ENCODE assay signal across 1 cellular context in the genomic region with DNA sequence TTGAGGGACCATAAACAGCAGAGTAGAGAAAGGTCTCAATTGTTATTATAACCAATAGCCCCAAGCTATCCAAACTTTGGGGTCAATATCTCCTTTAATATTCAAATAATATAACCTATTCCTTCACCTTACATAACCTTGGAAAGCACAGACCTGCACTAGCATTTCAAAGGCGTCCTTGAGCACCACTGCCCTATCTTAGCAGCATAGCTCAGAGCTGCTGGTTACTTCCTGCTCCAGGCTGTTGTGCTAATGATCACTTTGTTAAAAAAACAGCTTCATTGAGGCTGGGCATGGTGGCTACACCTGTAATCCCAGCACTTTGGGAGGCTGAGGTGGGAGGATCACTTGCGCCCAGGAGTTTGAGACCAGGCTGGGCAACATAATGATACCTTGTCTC.
TF ChIP-seq lines count a peak whose summit lies in the region.

No MANE protein-coding gene starts in this region.

TF ChIP-seq in WTC11, 78 proteins besides CTCF, POLR2A, EP300 and RAD21 (continued from another document):
- TF ChIP-seq ZNF281 (CRISPR knock-in tag; IDR thresholded peaks at IDR 0.05) (no peak), E2F5 (CRISPR knock-in tag; IDR thresholded peaks at IDR 0.05) (no peak), E2F1 (CRISPR knock-in tag; IDR thresholded peaks at IDR 0.05) (no peak), SMAD3 (CRISPR knock-in tag; IDR thresholded peaks at IDR 0.05; ENCODE audit: borderline replicate concordance) (no peak), JUN (CRISPR knock-in tag; IDR thresholded peaks at IDR 0.05) (no peak), USF2 (CRISPR knock-in tag; IDR thresholded peaks at IDR 0.05) (no peak), ZSCAN18 (CRISPR knock-in tag; IDR thresholded peaks at IDR 0.05) (no peak), ERG (CRISPR knock-in tag; IDR thresholded peaks at IDR 0.05) (no peak), ZBTB21 (CRISPR knock-in tag; IDR thresholded peaks at IDR 0.05; ENCODE audit: borderline replicate concordance) (no peak), RORB (CRISPR knock-in tag; IDR thresholded peaks at IDR 0.05) (no peak), ELF4 (CRISPR knock-in tag; IDR thresholded peaks at IDR 0.05; ENCODE audit: low read depth) (no peak), ZNF425 (CRISPR knock-in tag; conservative IDR thresholded peaks at IDR 0.05) (no peak), ZNF671 (CRISPR knock-in tag; IDR thresholded peaks at IDR 0.05) (no peak), SMAD4 (CRISPR knock-in tag; IDR thresholded peaks at IDR 0.05) (no peak), EMX1 (CRISPR knock-in tag; IDR thresholded peaks at IDR 0.05) (no peak), TEAD1 (CRISPR knock-in tag; IDR thresholded peaks at IDR 0.05) (no peak), ZNF416 (CRISPR knock-in tag; IDR thresholded peaks at IDR 0.05) (no peak)
- TF ChIP-seq, protein P1, sequence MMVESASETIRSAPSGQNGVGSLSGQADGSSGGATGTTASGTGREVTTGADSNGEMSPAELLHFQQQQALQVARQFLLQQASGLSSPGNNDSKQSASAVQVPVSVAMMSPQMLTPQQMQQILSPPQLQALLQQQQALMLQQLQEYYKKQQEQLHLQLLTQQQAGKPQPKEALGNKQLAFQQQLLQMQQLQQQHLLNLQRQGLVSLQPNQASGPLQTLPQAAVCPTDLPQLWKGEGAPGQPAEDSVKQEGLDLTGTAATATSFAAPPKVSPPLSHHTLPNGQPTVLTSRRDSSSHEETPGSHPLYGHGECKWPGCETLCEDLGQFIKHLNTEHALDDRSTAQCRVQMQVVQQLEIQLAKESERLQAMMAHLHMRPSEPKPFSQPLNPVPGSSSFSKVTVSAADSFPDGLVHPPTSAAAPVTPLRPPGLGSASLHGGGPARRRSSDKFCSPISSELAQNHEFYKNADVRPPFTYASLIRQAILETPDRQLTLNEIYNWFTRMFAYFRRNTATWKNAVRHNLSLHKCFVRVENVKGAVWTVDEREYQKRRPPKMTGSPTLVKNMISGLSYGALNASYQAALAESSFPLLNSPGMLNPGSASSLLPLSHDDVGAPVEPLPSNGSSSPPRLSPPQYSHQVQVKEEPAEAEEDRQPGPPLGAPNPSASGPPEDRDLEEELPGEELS (CRISPR knock-in tag; IDR thresholded peaks at IDR 0.05) = no peak
